10 cellular contexts compared by ENCODE assay signal in genomic region chr4:158530898-158531297, GRCh38. TPM values are rescaled to one million over a fixed set of nuclear protein-coding genes. Genes with fewer than 3 reads are reported as not detected.
"Had no signal": no experiment of that assay in that cellular context is flagged by ENCODE, and none has a peak within 500 bp of the region (broad histone marks: within the 10 kb centered on the region; RNA-seq: fewer than 3 reads in every experiment).

No MANE protein-coding gene starts in this region.

- FAIRE-seq: HTR-8/SVneo had no signal

- DNase-seq: H7, HFFc6, KG1 had no signal

- ATAC-seq: HCT116 had no signal

- H3K36me3 ChIP-seq: HAP-1 had no signal

- H3K4me1 ChIP-seq: HAP-1 had no signal

- H3K4me3 Mint-ChIP-seq: HFFc6, IgD-negative memory B cell had no signal

- H3K9ac ChIP-seq: GM23248 had no signal

- H3K27ac Mint-ChIP-seq: HFFc6, IgD-negative memory B cell had no signal

- H3K27ac ChIP-seq: GM23248 had no signal

- H3K4me3 ChIP-seq: GM23248, HAP-1 had no signal

- H3K9me3 Mint-ChIP-seq: HFFc6 had no signal

- H3K9me3 ChIP-seq: HAP-1 had no signal

- H3K36me3 Mint-ChIP-seq: IgD-negative memory B cell had no signal

- H3K27me3 Mint-ChIP-seq: IgD-negative memory B cell had no signal

RNA-seq across cellular contexts. Expression of gene RXFP1, which starts 9.2 kb away (rescaled TPM):
- total RNA-seq: H4, H7, HFFc6, HT-29 had no signal
- polyA plus RNA-seq: IgD-negative memory B cell had no signal
